In the genomic region with DNA sequence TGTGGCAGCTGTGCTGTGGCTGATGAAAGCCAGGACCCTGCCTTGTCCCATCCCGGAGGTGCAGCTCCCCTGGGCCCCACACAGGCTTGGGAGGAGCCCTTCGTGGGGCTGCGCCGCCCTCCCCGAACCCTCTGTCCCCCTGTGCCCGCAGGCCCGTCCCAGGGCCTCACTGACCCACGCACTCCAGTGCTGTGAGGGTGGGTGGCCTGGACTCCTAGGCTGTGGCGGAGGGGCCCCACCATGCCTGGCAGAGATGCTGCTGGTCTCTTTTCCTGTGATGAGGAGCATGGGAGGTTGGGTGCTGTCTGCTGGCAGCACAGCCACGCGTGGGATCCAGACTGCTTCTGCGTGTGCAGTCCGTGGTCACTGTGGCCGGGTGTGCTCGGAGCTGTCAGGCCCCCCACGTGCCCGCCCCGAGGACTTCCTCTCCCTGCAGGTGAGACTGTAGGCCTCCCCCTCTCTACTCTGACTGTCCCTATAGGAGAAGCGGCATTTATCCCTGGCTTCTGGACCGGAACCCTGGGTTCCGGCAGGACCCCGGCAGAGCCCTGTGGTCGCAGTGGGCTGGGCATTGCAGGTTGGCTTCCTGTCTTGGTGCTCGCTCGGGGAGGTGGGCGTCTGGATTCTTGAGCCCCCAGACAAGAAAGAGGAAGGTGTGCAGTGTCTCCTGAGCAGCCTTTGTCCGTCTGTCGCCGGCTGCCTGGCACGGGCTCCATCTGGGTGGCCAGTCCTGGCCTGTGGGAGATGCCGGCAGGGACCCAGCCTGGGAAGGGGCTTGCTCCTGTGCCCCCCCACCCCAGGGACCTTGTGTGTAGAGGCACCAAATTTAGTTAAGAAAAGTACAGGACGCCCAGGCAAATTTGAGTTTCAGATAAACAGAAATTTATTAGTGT, we compare ENCODE assay signal across 9 cellular contexts. TPM values are rescaled to one million over a fixed set of nuclear protein-coding genes. Genes with fewer than 3 reads are reported as not detected.
DNase-seq lines count a peak whose midpoint lies in the region; ATAC-seq and TF ChIP-seq lines count a peak whose summit lies in the region.
"Had no signal": no experiment of that assay in that cellular context is flagged by ENCODE, and none has a peak within 500 bp of the region (broad histone marks: within the 10 kb centered on the region; RNA-seq: fewer than 3 reads in every experiment).

No MANE protein-coding gene starts in this region.

- peaks cover 74% of the 10 kb centered on the region for H3K79me2 ChIP-seq in SK-N-SH (ENCODE audit: insufficient read depth)

- POLR2A ChIA-PET in SK-N-SH (lab: Yijun Ruan, JAX) (interaction anchor here (1.2 kb wide), 1 partner anchor 49 kb away, joined by 4 read pairs; no protein-coding TSS in a partner anchor), activated B cell treated with CpG ODN at 0.5 μM for 24 hours (lab: Charles Lee) (interaction anchor here (0.5 to 0.9 kb wide), 4 partner anchors 32 to 405 kb away, joined by 3 to 7 read pairs (median 4); no protein-coding TSS in a partner anchor)

- H3K4me3 Mint-ChIP-seq in activated B cell treated with CpG ODN at 0.5 μM for 24 hours = peak overlapping the region; percentile 86

- H3K36me3 ChIP-seq in SK-N-SH (replicated peaks in 1 of 2; ENCODE audit: control insufficient read depth in 1 of 2, insufficient read depth in 2 of 2, low read length in 1 of 2) (peaks cover 3 to 4% of the 10 kb centered on the region in 2 experiments), heart right ventricle (peaks cover 0 to 17% (median 0%) of the 10 kb centered on the region in 9 donors)

- peaks cover 5% of the 10 kb centered on the region for H3F3A ChIP-seq in SK-N-SH (replicated peaks; ENCODE audit: insufficient read depth)

- no peak for TF ChIP-seq EP300 in SK-N-SH (IDR thresholded peaks at IDR 0.05; ENCODE audit: borderline replicate concordance in 1 of 2, low read depth in 1 of 2, low read length in 1 of 2)

- peak overlapping the region; percentile 85 for H3K9ac ChIP-seq in SK-N-SH

- WGBS in SK-N-SH (ENCODE audit: low lambda C conversion rate) = 84% methylated on average over 14 of the region's 32 CpGs
- 63 to 64% methylated on average over 32 of the region's 32 CpGs for WGBS in heart right ventricle, 2 donors

- peak overlapping the region; percentile 50 for H3K27ac Mint-ChIP-seq in activated B cell treated with CpG ODN at 0.5 μM for 24 hours

- no peaks in the 10 kb centered on the region for H3K9me3 ChIP-seq in SK-N-SH
- H3K9me3 ChIP-seq in heart right ventricle = peaks cover 0 to 2% (median 0%) of the 10 kb centered on the region in 11 donors

- no peak for TF ChIP-seq RAD21 in SK-N-SH (IDR thresholded peaks at IDR 0.05; ENCODE audit: low read length)

- peaks cover 48% of the 10 kb centered on the region for H4K20me1 ChIP-seq in SK-N-SH (ENCODE audit: insufficient read depth)

- peak overlapping the region; percentile 97 for H3K4me2 ChIP-seq in SK-N-SH

- H3K4me1 ChIP-seq in SK-N-SH (ENCODE audit: control insufficient read depth in 1 of 2, insufficient read depth in 2 of 2, low read depth in 1 of 2, low read length in 1 of 2) (peaks cover 12 to 44% of the 10 kb centered on the region in 2 experiments; a peak in 3 of 4 replicates), heart right ventricle (peaks cover 17 to 49% (median 38%) of the 10 kb centered on the region in 9 donors)

- H3K27ac ChIP-seq in SK-N-SH (ENCODE audit: low read depth in 2 of 2, low read length in 1 of 2) (peak overlapping the region in 1 of 2 experiments; percentile 87; a peak in 2 of 4 replicates), heart right ventricle (peak overlapping the region in 9 of 10 donors; percentile 63 to 90 (median 76))

- no peaks in the 10 kb centered on the region for H3K27me3 ChIP-seq in SK-N-SH (ENCODE audit: insufficient read depth)
- no peaks in the 10 kb centered on the region for H3K27me3 ChIP-seq in heart right ventricle

- H3K4me3 ChIP-seq in SK-N-SH (ENCODE audit: low read depth in 2 of 2, low read length in 1 of 2) = peak overlapping the region; percentile 66 to 74; a peak in 3 of 4 replicates
- H3K4me3 ChIP-seq in heart right ventricle = peak overlapping the region in 6 of 10 donors; percentile 65 to 84 (median 74)

- CTCF ChIA-PET in SK-N-SH (lab: Yijun Ruan, JAX) = interaction anchor here (0.9 to 3.7 kb wide), 11 partner anchors 10 to 117 kb away, joined by 3 to 18 read pairs (median 4); no protein-coding TSS in a partner anchor
- CTCF ChIA-PET in activated B cell treated with CpG ODN at 0.5 μM for 24 hours (lab: Charles Lee) = no interaction called here

- peaks cover 31% of the 10 kb centered on the region for H3K4me1 Mint-ChIP-seq in activated B cell treated with CpG ODN at 0.5 μM for 24 hours

- DNase-seq in SK-N-SH (peak; percentile 40), activated B cell treated with CpG ODN at 0.5 μM for 24 hours (no peak), heart right ventricle (no peak)
- peak; percentile 23 for DNase-seq in stimulated activated naive CD8-positive, alpha-beta T cell treated with anti-CD3 and anti-CD28 coated beads, Interleukin-15, Interleukin-2, amounts not matched to agents 100 U/mL and 50 U/mL, for 24 hours
- DNase-seq: NCI-H1105 had no signal

- no peak for TF ChIP-seq CTCF in SK-N-SH (IDR thresholded peaks at IDR 0.05)
- no peak for TF ChIP-seq CTCF in activated B cell treated with CpG ODN at 0.5 μM for 24 hours (IDR thresholded peaks at IDR 0.05)
- no peak for TF ChIP-seq CTCF in heart right ventricle (IDR thresholded peaks at IDR 0.05)

- no peaks in the 10 kb centered on the region for H3K27me3 Mint-ChIP-seq in activated B cell treated with CpG ODN at 0.5 μM for 24 hours

- intact Hi-C loops in activated B cell treated with CpG ODN at 0.5 μM for 24 hours (cut with micrococcal nuclease) = no loop called here
- intact Hi-C loops in heart right ventricle (cut with DNase I) = no loop called here

- H3K9me2 ChIP-seq in SK-N-SH = no peaks in the 10 kb centered on the region

- no peak overlapping the region for H2AFZ ChIP-seq in SK-N-SH (ENCODE audit: low read depth)

- H3K36me3 Mint-ChIP-seq in activated B cell treated with CpG ODN at 0.5 μM for 24 hours (ENCODE audit: low read depth) = peaks cover 11% of the 10 kb centered on the region

- no peaks in the 10 kb centered on the region for H3K9me3 Mint-ChIP-seq in activated B cell treated with CpG ODN at 0.5 μM for 24 hours

- ATAC-seq in SK-N-SH treated with all-trans-retinoic acid at 6 μM for 48 hours (no peak), activated B cell treated with CpG ODN at 0.5 μM for 24 hours (ENCODE audit: low read depth) (no peak), heart right ventricle (peak in 6 of 8 donors; percentile 4 to 35 (median 18)), esophagus mucosa (no peak), HG02623 (IDR thresholded peaks at IDR 0.05; ENCODE audit: unreplicated experiment) (no peak), HG03457 (IDR thresholded peaks at IDR 0.05; ENCODE audit: unreplicated experiment) (no peak)
- ATAC-seq in stimulated activated naive CD8-positive, alpha-beta T cell treated with anti-CD3 and anti-CD28 coated beads, Interleukin-15, Interleukin-2, amounts not matched to agents 100 U/mL and 50 U/mL, for 24 hours = peak; percentile 11

TF ChIP-seq in SK-N-SH, 30 proteins besides CTCF, POLR2A, EP300 and RAD21 (continues in another document):
- TF ChIP-seq FOXM1 (IDR thresholded peaks at IDR 0.05; ENCODE audit: low read depth) = no peak
- TF ChIP-seq NRF1 (IDR thresholded peaks at IDR 0.05; ENCODE audit: low read depth, low read length) = no peak
- TF ChIP-seq YY1 (IDR thresholded peaks at IDR 0.05; ENCODE audit: low read depth) = no peak
- no peak; the same call in 1 of the 2 replicates for TF ChIP-seq FOXJ3 (CRISPR knock-in tag; IDR thresholded peaks at IDR 0.05)
- TF ChIP-seq CHD2 (IDR thresholded peaks at IDR 0.05; ENCODE audit: low read length, partially characterized antibody) = no peak

RNA-seq across cellular contexts. Expression of a gene that starts 2.3 kb away (rescaled TPM):
- 74.8 and 96.3 TPM in 2 replicates for polyA plus RNA-seq in SK-N-SH (2012; rRNA removed)
- polyA plus RNA-seq in SK-N-SH (2012; cell fraction: cytosol; rRNA removed) = 45.4 and 60.6 TPM in 2 replicates
- 499 and 721 TPM in 2 replicates for polyA plus RNA-seq in SK-N-SH (2012; cell fraction: nucleus; rRNA removed)
- 115 and 119 TPM in 2 replicates for total RNA-seq in activated B cell treated with CpG ODN at 0.5 μM for 24 hours
- 100 to 1,000 TPM; 104 to 209 (median 133) TPM for total RNA-seq in heart right ventricle
- polyA plus RNA-seq in heart right ventricle = 100 to 1,000 TPM in 1 of 2 donors, 10 to 100 TPM in 1; 94.4 to 250 TPM
- total RNA-seq in esophagus mucosa = 30.9 TPM

RNA-seq across cellular contexts. Expression of a gene that starts 23.6 kb away (rescaled TPM):
- polyA plus RNA-seq in SK-N-SH (2012; rRNA removed) (0.26 and 0.29 TPM in 2 replicates), heart right ventricle (under 1 TPM; 0.07 to 0.22 TPM)
- polyA plus RNA-seq in SK-N-SH (2012; cell fraction: cytosol; rRNA removed) = 0.04 and 0.35 TPM in 2 replicates
- 2.6 TPM in 2 replicates for polyA plus RNA-seq in SK-N-SH (2012; cell fraction: nucleus; rRNA removed)
- total RNA-seq in activated B cell treated with CpG ODN at 0.5 μM for 24 hours (2.8 and 5.7 TPM in 2 replicates), heart right ventricle (1 to 10 TPM in 4 of 10 donors, under 1 TPM in 4, not detected in 2; 0.42 to 2.0 (median 1.00) TPM), esophagus mucosa (2.0 TPM)

RNA-seq across cellular contexts. Expression of a gene that starts 52.7 kb away (rescaled TPM):
- polyA plus RNA-seq in SK-N-SH (2012; rRNA removed) (219 and 335 TPM in 2 replicates), heart right ventricle (1,000 to 10,000 TPM; 1,120 to 1,194 TPM)
- polyA plus RNA-seq in SK-N-SH (2012; cell fraction: cytosol; rRNA removed) = 154 and 228 TPM in 2 replicates
- polyA plus RNA-seq in SK-N-SH (2012; cell fraction: nucleus; rRNA removed) = 326 and 608 TPM in 2 replicates
- total RNA-seq in activated B cell treated with CpG ODN at 0.5 μM for 24 hours (2.9 and 3.0 TPM in 2 replicates), heart right ventricle (1,000 to 10,000 TPM in 3 of 10 donors, 100 to 1,000 TPM in 7; 731 to 1,223 (median 884) TPM), esophagus mucosa (51.5 TPM)

Comparison
In these comparisons a context has a peak if more than half of its experiments do, and no peak if none do; other contexts are left out.
1. DNase-seq: peak in SK-N-SH (single experiment) and stimulated activated naive CD8-positive, alpha-beta T cell treated with anti-CD3 and anti-CD28 coated beads, Interleukin-15, Interleukin-2, amounts not matched to agents 100 U/mL and 50 U/mL, for 24 hours (single experiment); none in activated B cell treated with CpG ODN at 0.5 μM for 24 hours (single experiment) and heart right ventricle (0 of 2).
2. ATAC-seq: peak in heart right ventricle (6 of 8) and stimulated activated naive CD8-positive, alpha-beta T cell treated with anti-CD3 and anti-CD28 coated beads, Interleukin-15, Interleukin-2, amounts not matched to agents 100 U/mL and 50 U/mL, for 24 hours (single experiment); none in SK-N-SH treated with all-trans-retinoic acid at 6 μM for 48 hours (single experiment), activated B cell treated with CpG ODN at 0.5 μM for 24 hours (single experiment), esophagus mucosa (single experiment), HG02623 (single experiment) and HG03457 (single experiment).
3. RNA of a gene that starts 52.7 kb away (total RNA-seq): 731 to 1,223 TPM in heart right ventricle; 51.5 TPM in esophagus mucosa (single experiment) and 2.9 to 3.0 TPM in activated B cell treated with CpG ODN at 0.5 μM for 24 hours; every median in the first group is over 10 times any median in the second.